ENCODE assay signal across 1 cellular context in the genomic region with DNA sequence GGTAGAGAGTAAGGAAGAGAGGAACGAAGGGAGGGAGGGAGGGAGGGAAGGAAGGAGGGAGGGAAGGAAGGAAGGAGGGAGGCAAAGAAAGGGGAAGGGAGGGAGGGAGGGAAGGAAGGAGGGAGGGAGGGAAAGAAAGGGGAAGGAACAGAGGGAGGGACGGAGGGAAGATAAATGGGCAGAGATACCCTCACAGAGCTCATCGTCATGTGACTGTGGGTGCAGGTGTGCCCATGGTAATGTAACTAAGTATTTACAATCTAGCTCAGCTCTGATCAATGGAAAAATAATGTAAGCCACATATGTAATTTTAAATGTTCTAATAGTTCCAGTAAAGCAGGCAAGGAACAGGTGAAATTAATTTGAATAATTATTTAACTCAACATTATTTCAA.
TF ChIP-seq lines count a peak whose summit lies in the region.

No MANE protein-coding gene starts in this region.

TF ChIP-seq in GM12878, 131 proteins besides CTCF, POLR2A, EP300 and RAD21:
- TF ChIP-seq, protein P1, sequence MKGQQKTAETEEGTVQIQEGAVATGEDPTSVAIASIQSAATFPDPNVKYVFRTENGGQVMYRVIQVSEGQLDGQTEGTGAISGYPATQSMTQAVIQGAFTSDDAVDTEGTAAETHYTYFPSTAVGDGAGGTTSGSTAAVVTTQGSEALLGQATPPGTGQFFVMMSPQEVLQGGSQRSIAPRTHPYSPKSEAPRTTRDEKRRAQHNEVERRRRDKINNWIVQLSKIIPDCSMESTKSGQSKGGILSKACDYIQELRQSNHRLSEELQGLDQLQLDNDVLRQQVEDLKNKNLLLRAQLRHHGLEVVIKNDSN (IDR thresholded peaks at IDR 0.05; ENCODE audit: borderline replicate concordance, extremely low read length, insufficient read depth, low read depth, low read length) = peak; percentile 16
- TF ChIP-seq MEF2B (IDR thresholded peaks at IDR 0.05; ENCODE audit: partially characterized antibody, poor library complexity, severe bottlenecking) = no peak
